ENCODE assay signal across 8 cellular contexts in the genomic region with DNA sequence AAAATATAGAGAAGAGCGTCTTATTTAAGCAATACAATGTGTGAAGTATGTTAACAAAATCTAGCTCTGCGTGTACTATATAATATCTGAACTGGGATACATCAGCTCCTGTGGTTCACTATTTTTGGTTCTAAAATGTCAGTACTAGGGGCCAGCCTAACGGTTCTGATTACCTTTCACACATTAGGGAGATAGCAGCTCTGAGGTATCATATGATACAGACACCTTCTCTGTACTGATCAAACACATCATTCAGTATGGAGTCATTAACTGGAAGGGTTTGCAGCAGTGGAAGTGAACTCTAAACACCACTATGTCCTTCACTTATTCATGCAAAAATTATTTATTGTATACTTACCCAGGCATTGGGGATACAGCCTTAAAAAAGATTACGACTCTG. TPM values are rescaled to one million over a fixed set of nuclear protein-coding genes. Genes with fewer than 3 reads are reported as not detected.
DNase-seq lines count a peak whose midpoint lies in the region; ATAC-seq and TF ChIP-seq lines count a peak whose summit lies in the region.

No MANE protein-coding gene starts in this region.

- H3K9me2 ChIP-seq in hepatocyte (replicated peaks; ENCODE audit: insufficient read depth): no peaks in the 10 kb centered on the region

- peak overlapping the region; percentile 79 for H3K4me2 ChIP-seq in hepatocyte

- peaks cover 35% of the 10 kb centered on the region for H3K79me2 ChIP-seq in hepatocyte

- peak overlapping the region; percentile 98 for H3K27ac Mint-ChIP-seq in T-helper 17 cell

- no peaks in the 10 kb centered on the region for H3K27me3 ChIP-seq in hepatocyte
- H3K27me3 ChIP-seq in subcutaneous abdominal adipose tissue (ENCODE audit: control insufficient read depth in 5 of 5, insufficient read depth in 4 of 5, low read length in 5 of 5): no peaks in the 10 kb centered on the region

- TF ChIP-seq CTCF in hepatocyte (IDR thresholded peaks at IDR 0.05; ENCODE audit: poor library complexity): no peak

- peak overlapping the region; percentile 53 for H3K4me3 ChIP-seq in hepatocyte
- peak overlapping the region; percentile 73 to 98 (median 93) for H3K4me3 ChIP-seq in subcutaneous abdominal adipose tissue (ENCODE audit: low read depth in 1 of 5, low read length in 5 of 5)

- DNase-seq in NCI-H510A treated with DMSO at 0.1 percent for 48 hours (lab: John Stamatoyannopoulos, UW): peak; percentile 33
- DNase-seq in NCI-H510A (lab: John Stamatoyannopoulos, UW): no peak
- DNase-seq in T-helper 17 cell: no peak
- DNase-seq in hepatocyte (ENCODE audit: low spot score): no peak
- no peak for DNase-seq in NCI-H2107 treated with DMSO at 0.1 percent for 48 hours (lab: John Stamatoyannopoulos, UW; ENCODE audit: unreplicated experiment)
- DNase-seq in occipital lobe (lab: John Stamatoyannopoulos, UW): no peak
- no peak for DNase-seq in stimulated activated CD4-positive, alpha-beta T cell treated with anti-CD3 and anti-CD28 coated beads, Interleukin-4, amount 100 ng/mL, for 1 hour

- peak overlapping the region; percentile 96 for H3K4me3 Mint-ChIP-seq in T-helper 17 cell

- H3K36me3 ChIP-seq in hepatocyte (replicated peaks; ENCODE audit: insufficient read depth, low read depth) (no peaks in the 10 kb centered on the region), subcutaneous abdominal adipose tissue (ENCODE audit: control insufficient read depth in 5 of 5, insufficient read depth in 5 of 5, low read length in 5 of 5) (no peaks in the 10 kb centered on the region)

- no peak for ATAC-seq in T-helper 17 cell

- H3K4me1 Mint-ChIP-seq in T-helper 17 cell: peaks cover 56% of the 10 kb centered on the region

- peaks cover 18% of the 10 kb centered on the region for H3K4me1 ChIP-seq in hepatocyte (ENCODE audit: insufficient read depth)
- peaks cover 3 to 58% (median 51%) of the 10 kb centered on the region in 5 donors for H3K4me1 ChIP-seq in subcutaneous abdominal adipose tissue (ENCODE audit: control insufficient read depth in 5 of 5, insufficient read depth in 5 of 5, low read length in 5 of 5)

- H3K9me3 ChIP-seq in T-helper 17 cell (ENCODE audit: control insufficient read depth, low read length, poor library complexity, severe bottlenecking) (no peaks in the 10 kb centered on the region), hepatocyte (ENCODE audit: low read depth) (no peaks in the 10 kb centered on the region), subcutaneous abdominal adipose tissue (ENCODE audit: control insufficient read depth in 5 of 5, low read length in 5 of 5) (no peaks in the 10 kb centered on the region)

- H3K27ac ChIP-seq in hepatocyte (peak overlapping the region; percentile 97), subcutaneous abdominal adipose tissue (ENCODE audit: low read depth, low read length) (peak overlapping the region; percentile 91)

- H4K20me1 ChIP-seq in hepatocyte (ENCODE audit: insufficient read depth, poor library complexity, severe bottlenecking): peaks cover 4% of the 10 kb centered on the region

- peak overlapping the region in 4 of 5 donors; percentile 78 to 95 (median 88) for H3K9ac ChIP-seq in subcutaneous abdominal adipose tissue (ENCODE audit: low read length in 5 of 5)

- H3K27me3 Mint-ChIP-seq in T-helper 17 cell: no peaks in the 10 kb centered on the region

- no peaks in the 10 kb centered on the region for H3K36me3 Mint-ChIP-seq in T-helper 17 cell (ENCODE audit: low read depth)

- 60% methylated on average over 4 of the region's 4 CpGs for WGBS in hepatocyte (ENCODE audit: low lambda C conversion rate, missing lambda C conversion rate)

- H2AFZ ChIP-seq in hepatocyte: peak overlapping the region; percentile 86

RNA-seq across cellular contexts. Expression of a gene that starts 2.1 kb away (rescaled TPM):
- 10 to 100 TPM; 72.4 to 80.7 TPM for total RNA-seq in T-helper 17 cell
- 32.6 and 46.8 TPM in 2 replicates for total RNA-seq in hepatocyte
- polyA plus RNA-seq in hepatocyte: 4.9 and 7.1 TPM in 2 replicates
- 70.7 TPM for total RNA-seq in occipital lobe

RNA-seq across cellular contexts. Expression of a gene that starts 57.5 kb away (rescaled TPM):
- total RNA-seq in T-helper 17 cell (10 to 100 TPM; 42.7 to 65.6 TPM), hepatocyte (0.56 and 0.87 TPM in 2 replicates), occipital lobe (10.9 TPM)
- polyA plus RNA-seq in hepatocyte: 1.5 and 2.0 TPM in 2 replicates
